In the genomic region with DNA sequence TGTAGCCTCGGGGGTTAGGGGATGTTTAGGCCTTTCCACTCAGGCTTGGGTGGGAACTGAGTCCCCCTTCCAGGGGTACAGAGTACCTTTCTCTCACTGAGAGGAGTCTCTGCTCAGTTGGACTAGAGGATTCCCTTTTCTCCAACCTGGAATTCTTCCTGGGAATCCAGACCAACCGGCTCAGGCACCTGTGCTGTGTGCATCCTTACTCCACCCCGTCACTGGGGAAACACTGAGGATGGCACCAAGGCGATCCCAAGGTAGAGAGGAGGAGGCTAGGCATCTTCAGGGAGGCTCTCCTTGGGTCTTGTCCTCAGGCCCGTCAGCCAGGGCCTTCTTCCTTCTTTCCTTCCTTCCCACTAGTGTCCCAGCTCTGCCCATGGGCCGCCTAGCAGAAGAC, we compare ENCODE assay signal across 26 cellular contexts. TPM values are rescaled to one million over a fixed set of nuclear protein-coding genes. Genes with fewer than 3 reads are reported as not detected.
DNase-seq lines count a peak whose midpoint lies in the region; ATAC-seq, FAIRE-seq and TF ChIP-seq lines count a peak whose summit lies in the region.
"Had no signal": no experiment of that assay in that cellular context is flagged by ENCODE, and none has a peak within 500 bp of the region (broad histone marks: within the 10 kb centered on the region; RNA-seq: fewer than 3 reads in every experiment).

No MANE protein-coding gene starts in this region.

- no peak overlapping the region for H3K4me3 ChIP-seq in HepG2 (replicated peaks in 1 of 3; ENCODE audit: insufficient read depth in 1 of 3, low read depth in 2 of 3, low read length in 3 of 3)
- H3K4me3 ChIP-seq in right lobe of liver, result no peak overlapping the region
- H3K4me3 ChIP-seq: tibial artery had no signal

- ATAC-seq in HepG2, result no peak
- no peak for ATAC-seq in right lobe of liver
- peak; percentile 19 for ATAC-seq in foreskin keratinocyte
- no peak for ATAC-seq in GM18907 (IDR thresholded peaks at IDR 0.05; ENCODE audit: unreplicated experiment)
- ATAC-seq: activated naive CD8-positive, alpha-beta T cell treated with anti-CD3 and anti-CD28 coated beads, Interleukin-2, amount 50 U/mL, for 24 hours; natural killer cell; Panc1; stimulated activated naive CD8-positive, alpha-beta T cell treated with anti-CD3 and anti-CD28 coated beads, Interleukin-15, amount 100 ng/mL, for 72 hours had no signal

- 87% methylated on average over 6 of the region's 6 CpGs for WGBS in HepG2 (ENCODE audit: low lambda C conversion rate)
- no CpG with 5 or more reads among the region's 6 CpGs for WGBS in right lobe of liver (ENCODE audit: insufficient coverage, low coverage, low lambda C conversion rate, missing lambda C conversion rate)

- H3K27me3 ChIP-seq in HepG2 (ENCODE audit: control insufficient read depth in 1 of 2, insufficient read depth in 2 of 2, low read length in 2 of 2), result no peaks in the 10 kb centered on the region
- H3K27me3 ChIP-seq in right lobe of liver, result no peaks in the 10 kb centered on the region
- no peaks in the 10 kb centered on the region for H3K27me3 ChIP-seq in foreskin keratinocyte
- H3K27me3 ChIP-seq: tibial artery had no signal

- no peak overlapping the region for H3K4me2 ChIP-seq in HepG2 (ENCODE audit: low read depth, low read length)

- H3K9me3 ChIP-seq in HepG2 (ENCODE audit: low read length) (no peaks in the 10 kb centered on the region), right lobe of liver (no peaks in the 10 kb centered on the region)
- H3K9me3 ChIP-seq: tibial artery had no signal

- no peaks in the 10 kb centered on the region for H3K79me2 ChIP-seq in HepG2 (ENCODE audit: insufficient read depth, low read length)

- H3K27me3 Mint-ChIP-seq in type B pancreatic cell, result no peaks in the 10 kb centered on the region
- H3K27me3 Mint-ChIP-seq: activated naive CD8-positive, alpha-beta T cell treated with anti-CD3 and anti-CD28 coated beads, Interleukin-2, amount 50 U/mL, for 24 hours; CD4-positive, alpha-beta T cell; IgD-negative memory B cell; stimulated activated naive CD8-positive, alpha-beta T cell treated with anti-CD3 and anti-CD28 coated beads, Interleukin-15, amount 100 ng/mL, for 72 hours had no signal

- no peak for TF ChIP-seq RAD21 in HepG2 (CRISPR knock-in tag; IDR thresholded peaks at IDR 0.05)

- H3K9me3 Mint-ChIP-seq in type B pancreatic cell, result no peaks in the 10 kb centered on the region
- H3K9me3 Mint-ChIP-seq: activated naive CD8-positive, alpha-beta T cell treated with anti-CD3 and anti-CD28 coated beads, Interleukin-2, amount 50 U/mL, for 24 hours; CD4-positive, alpha-beta T cell; IgD-negative memory B cell; natural killer cell; stimulated activated naive CD8-positive, alpha-beta T cell treated with anti-CD3 and anti-CD28 coated beads, Interleukin-15, amount 100 ng/mL, for 72 hours; WTC11 had no signal

- DNase-seq in HepG2 (ENCODE audit: low spot score) (no peak), right lobe of liver (no peak), foreskin keratinocyte (no peak), type B pancreatic cell (ENCODE audit: extremely low spot score, unreplicated experiment) (no peak), NCI-H2171 treated with DMSO at 0.1 percent for 48 hours (lab: John Stamatoyannopoulos, UW) (no peak)
- DNase-seq: activated CD4-positive, alpha-beta T cell treated with anti-CD3 and anti-CD28 coated beads, Interleukin-2, amount 50 U/mL, for 1 hour; activated naive CD8-positive, alpha-beta T cell treated with anti-CD3 and anti-CD28 coated beads, Interleukin-2, amount 50 U/mL, for 24 hours; activated T-cell treated with anti-CD3 and anti-CD28 coated beads, Interleukin-2, amount 50 U/mL, for 48 hours; CD4-positive, alpha-beta T cell; DMS 273 treated with DMSO at 0.1 percent for 48 hours; GOT3; natural killer cell; NCI-H1048; NCI-H187 treated with DMSO at 0.1 percent for 48 hours; NCI-H524 treated with DMSO at 0.1 percent for 48 hours; SIG-M5; stimulated activated CD8-positive, alpha-beta memory T cell treated with anti-CD3 and anti-CD28 coated beads, Interleukin-4, amount 100 ng/mL, for 48 hours; stimulated activated naive CD8-positive, alpha-beta T cell treated with anti-CD3 and anti-CD28 coated beads, Interleukin-15, amount 100 ng/mL, for 72 hours; SW 1271; T1000 had no signal

- H3K4me1 ChIP-seq in HepG2 (ENCODE audit: insufficient read depth, low read length) (peaks cover 13% of the 10 kb centered on the region), right lobe of liver (no peaks in the 10 kb centered on the region), foreskin keratinocyte (peaks cover 15% of the 10 kb centered on the region)

- in situ Hi-C loops in HepG2 (cut with HindIII; ENCODE audit: extremely low pct_ligation_motif_present, low pct_unique_long_range_greater_than_20kb), result no loop called here

- H3K36me3 ChIP-seq in HepG2 (replicated peaks in 1 of 2; ENCODE audit: control insufficient read depth in 1 of 2, insufficient read depth in 2 of 2, low read length in 2 of 2) (peaks cover 19 to 33% of the 10 kb centered on the region in 2 experiments; a peak in 4 of 5 replicates), right lobe of liver (peaks cover 0 to 20% (median 5%) of the 10 kb centered on the region in 4 donors)

- no peaks in the 10 kb centered on the region for H4K20me1 ChIP-seq in HepG2 (ENCODE audit: insufficient read depth, low read length)

- no peak overlapping the region for H3K27ac ChIP-seq in HepG2 (ENCODE audit: extremely low read length, insufficient read depth, low read length)
- no peak overlapping the region for H3K27ac ChIP-seq in right lobe of liver
- no peak overlapping the region for H3K27ac ChIP-seq in foreskin keratinocyte
- H3K27ac ChIP-seq: tibial artery had no signal

- peaks cover 4% of the 10 kb centered on the region for H3K36me3 Mint-ChIP-seq in type B pancreatic cell

- no peak for TF ChIP-seq EP300 in HepG2 (IDR thresholded peaks at IDR 0.05; ENCODE audit: low read depth in 2 of 2, low read length in 2 of 2)
- no peak for TF ChIP-seq EP300 in HepG2 (CRISPR knock-in tag; IDR thresholded peaks at IDR 0.05; ENCODE audit: borderline replicate concordance)

- peak overlapping the region; percentile 5; the same call in 1 of the 2 replicates for H3K9ac ChIP-seq in HepG2 (ENCODE audit: insufficient read depth, low read depth, low read length)

- H3K4me3 Mint-ChIP-seq in type B pancreatic cell, result no peak overlapping the region
- H3K4me3 Mint-ChIP-seq: activated naive CD8-positive, alpha-beta T cell treated with anti-CD3 and anti-CD28 coated beads, Interleukin-2, amount 50 U/mL, for 24 hours; CD4-positive, alpha-beta T cell; natural killer cell; stimulated activated naive CD8-positive, alpha-beta T cell treated with anti-CD3 and anti-CD28 coated beads, Interleukin-15, amount 100 ng/mL, for 72 hours; WTC11 had no signal

- peaks cover 3% of the 10 kb centered on the region for H3K4me1 Mint-ChIP-seq in type B pancreatic cell (ENCODE audit: unreplicated experiment)
- H3K4me1 Mint-ChIP-seq: activated naive CD8-positive, alpha-beta T cell treated with anti-CD3 and anti-CD28 coated beads, Interleukin-2, amount 50 U/mL, for 24 hours; stimulated activated naive CD8-positive, alpha-beta T cell treated with anti-CD3 and anti-CD28 coated beads, Interleukin-15, amount 100 ng/mL, for 72 hours; WTC11 had no signal

- intact Hi-C loops in HepG2 (cut with micrococcal nuclease; ENCODE audit: unreplicated experiment) (no loop called here), right lobe of liver (cut with DNase I) (no loop called here)

- CTCF ChIA-PET in HepG2 (lab: Yijun Ruan, JAX; ENCODE audit: low intra/inter-chr PET ratio, low total read pairs), result no interaction called here

- BruUV-seq in HepG2 (replicated peaks; lab: Mats Ljungman, UMichigan), result no TSS peak

- POLR2A ChIA-PET in HepG2 (lab: Yijun Ruan, JAX), result interaction anchor here (1.6 to 16.5 kb wide), 3 partner anchors 12 to 44 kb away, joined by 7 to 435 read pairs (median 23); a partner anchor contains a TSS

- no peak overlapping the region for H2AFZ ChIP-seq in HepG2 (ENCODE audit: low read length)

- TF ChIP-seq CTCF in HepG2 (CRISPR knock-in tag; IDR thresholded peaks at IDR 0.05), result no peak
- no peak for TF ChIP-seq CTCF in right lobe of liver (IDR thresholded peaks at IDR 0.05)
- TF ChIP-seq CTCF in foreskin keratinocyte (conservative IDR thresholded peaks at IDR 0.05), result no peak
- no peak for TF ChIP-seq CTCF in type B pancreatic cell (conservative IDR thresholded peaks at IDR 0.05)

- H3K27ac Mint-ChIP-seq in type B pancreatic cell, result peak overlapping the region; percentile 86
- H3K27ac Mint-ChIP-seq: activated naive CD8-positive, alpha-beta T cell treated with anti-CD3 and anti-CD28 coated beads, Interleukin-2, amount 50 U/mL, for 24 hours; CD4-positive, alpha-beta T cell; natural killer cell; WTC11 had no signal

- no peak for TF ChIP-seq POLR2A in HepG2 (IDR thresholded peaks at IDR 0.05; ENCODE audit: insufficient read depth in 1 of 2, low read depth in 2 of 2, low read length in 2 of 2)
- no peak for TF ChIP-seq POLR2A in right lobe of liver (IDR thresholded peaks at IDR 0.05)

- no peak for FAIRE-seq in HepG2 (lab: Jason Lieb, UNC)
- FAIRE-seq: endometrium had no signal

RNA-seq across cellular contexts. Expression of a gene that starts 0.9 kb away (rescaled TPM):
- total RNA-seq in HepG2 (2016; rRNA removed; fragmentation: Illumina TruSeq; extraction: Trizol), result 1.9 and 3.2 TPM in 2 replicates
- 2.0 and 2.8 TPM in 2 replicates for total RNA-seq in HepG2 (2016; cell fraction: cytosol; rRNA removed; fragmentation: Illumina TruSeq; extraction: Trizol; ENCODE audit: low read depth)
- total RNA-seq in HepG2 (2016; cell fraction: insoluble cytoplasmic fraction; rRNA removed; fragmentation: Illumina TruSeq; extraction: Trizol), result 0.86 and 4.5 TPM in 2 replicates
- total RNA-seq in HepG2 (2016; cell fraction: membrane; rRNA removed; fragmentation: Illumina TruSeq; extraction: Trizol), result 2.8 and 3.2 TPM in 2 replicates
- total RNA-seq in HepG2 (2016; cell fraction: nucleus; rRNA removed; fragmentation: Illumina TruSeq; extraction: Trizol), result 5.9 and 9.4 TPM in 2 replicates
- polyA plus RNA-seq in HepG2 (2011; rRNA removed), result 9.5 and 10.6 TPM in 2 replicates
- 2.8 and 4.4 TPM in 2 replicates for polyA plus RNA-seq in HepG2 (2011; cell fraction: cytosol; rRNA removed)
- 70.4 and 118 TPM in 2 replicates for polyA plus RNA-seq in HepG2 (2011; cell fraction: nucleus; rRNA removed)
- 5.0 and 6.8 TPM in 2 replicates for polyA plus RNA-seq in HepG2 (2012)
- 1.5 and 2.0 TPM in 2 replicates for polyA plus RNA-seq in HepG2 (2016; cell fraction: cytosol; fragmentation: Illumina TruSeq; extraction: Trizol; ENCODE audit: low read depth)
- 1.4 and 1.7 TPM in 2 replicates for polyA plus RNA-seq in HepG2 (2016; cell fraction: insoluble cytoplasmic fraction; fragmentation: Illumina TruSeq; extraction: Trizol; ENCODE audit: low read depth)
- 1.9 and 2.6 TPM in 2 replicates for polyA plus RNA-seq in HepG2 (2016; cell fraction: membrane; fragmentation: Illumina TruSeq; extraction: Trizol; ENCODE audit: low read depth)
- polyA plus RNA-seq in HepG2 (2016; cell fraction: nucleus; fragmentation: Illumina TruSeq; extraction: Trizol; ENCODE audit: insufficient read depth, low read depth), result 19.1 and 23.5 TPM in 2 replicates
- 10.5 and 15.8 TPM in 2 replicates for polyA minus RNA-seq in HepG2 (2011; rRNA and poly(A)+ RNA removed; ENCODE audit: low replicate concordance)
- polyA minus RNA-seq in HepG2 (2011; cell fraction: cytosol; rRNA and poly(A)+ RNA removed), result 1.6 TPM in 1 of 2 replicates, not detected in the other
- 19.0 and 26.3 TPM in 2 replicates for polyA minus RNA-seq in HepG2 (2011; cell fraction: nucleus; rRNA and poly(A)+ RNA removed)
- 1 to 10 TPM in 2 of 6 experiments, under 1 TPM in 4; 0.37 to 1.9 (median 0.77) TPM for total RNA-seq in right lobe of liver
- total RNA-seq in foreskin keratinocyte, result 4.3 and 5.9 TPM in 2 replicates
- polyA plus RNA-seq in foreskin keratinocyte, result 4.4 and 7.4 TPM in 2 replicates
- 10.1 and 16.6 TPM in 2 replicates for total RNA-seq in type B pancreatic cell (ENCODE audit: low replicate concordance)
- polyA plus RNA-seq: IgD-negative memory B cell had no signal

RNA-seq across cellular contexts. Expression of a gene that starts 7.5 kb away (rescaled TPM):
- total RNA-seq in HepG2 (2016; rRNA removed; fragmentation: Illumina TruSeq; extraction: Trizol) (31.2 and 57.9 TPM in 2 replicates), right lobe of liver (10 to 100 TPM; 11.5 to 28.3 (median 15.2) TPM), foreskin keratinocyte (35.1 and 40.1 TPM in 2 replicates), type B pancreatic cell (ENCODE audit: low replicate concordance) (31.1 and 39.2 TPM in 2 replicates)
- total RNA-seq in HepG2 (2016; cell fraction: cytosol; rRNA removed; fragmentation: Illumina TruSeq; extraction: Trizol; ENCODE audit: low read depth), result 53.1 and 55.5 TPM in 2 replicates
- 28.7 and 55.2 TPM in 2 replicates for total RNA-seq in HepG2 (2016; cell fraction: insoluble cytoplasmic fraction; rRNA removed; fragmentation: Illumina TruSeq; extraction: Trizol)
- total RNA-seq in HepG2 (2016; cell fraction: membrane; rRNA removed; fragmentation: Illumina TruSeq; extraction: Trizol), result 39.6 and 50.8 TPM in 2 replicates
- 73.3 and 76.1 TPM in 2 replicates for total RNA-seq in HepG2 (2016; cell fraction: nucleus; rRNA removed; fragmentation: Illumina TruSeq; extraction: Trizol)
- polyA plus RNA-seq in HepG2 (2011; rRNA removed) (90.8 and 111 TPM in 2 replicates), foreskin keratinocyte (34.1 and 37.7 TPM in 2 replicates)
- polyA plus RNA-seq in HepG2 (2011; cell fraction: cytosol; rRNA removed), result 39.6 and 61.4 TPM in 2 replicates
- polyA plus RNA-seq in HepG2 (2011; cell fraction: nucleus; rRNA removed), result 727 and 889 TPM in 2 replicates
- 57.8 and 65.9 TPM in 2 replicates for polyA plus RNA-seq in HepG2 (2012)
- 23.3 and 25.5 TPM in 2 replicates for polyA plus RNA-seq in HepG2 (2016; cell fraction: cytosol; fragmentation: Illumina TruSeq; extraction: Trizol; ENCODE audit: low read depth)
- polyA plus RNA-seq in HepG2 (2016; cell fraction: insoluble cytoplasmic fraction; fragmentation: Illumina TruSeq; extraction: Trizol; ENCODE audit: low read depth), result 26.2 and 35.5 TPM in 2 replicates
- 26.4 and 35.2 TPM in 2 replicates for polyA plus RNA-seq in HepG2 (2016; cell fraction: membrane; fragmentation: Illumina TruSeq; extraction: Trizol; ENCODE audit: low read depth)
- polyA plus RNA-seq in HepG2 (2016; cell fraction: nucleus; fragmentation: Illumina TruSeq; extraction: Trizol; ENCODE audit: insufficient read depth, low read depth), result 187 and 194 TPM in 2 replicates
- polyA minus RNA-seq in HepG2 (2011; rRNA and poly(A)+ RNA removed; ENCODE audit: low replicate concordance), result 110 and 204 TPM in 2 replicates
- polyA minus RNA-seq in HepG2 (2011; cell fraction: cytosol; rRNA and poly(A)+ RNA removed), result 28.8 and 31.7 TPM in 2 replicates
- polyA minus RNA-seq in HepG2 (2011; cell fraction: nucleus; rRNA and poly(A)+ RNA removed), result 149 and 154 TPM in 2 replicates

RNA-seq across cellular contexts. Expression of a gene that starts 21.4 kb away (rescaled TPM):
- total RNA-seq in HepG2 (2016; rRNA removed; fragmentation: Illumina TruSeq; extraction: Trizol), result 73.5 and 73.7 TPM in 2 replicates
- 13.7 and 18.4 TPM in 2 replicates for total RNA-seq in HepG2 (2016; cell fraction: cytosol; rRNA removed; fragmentation: Illumina TruSeq; extraction: Trizol; ENCODE audit: low read depth)
- 68.8 and 73.9 TPM in 2 replicates for total RNA-seq in HepG2 (2016; cell fraction: insoluble cytoplasmic fraction; rRNA removed; fragmentation: Illumina TruSeq; extraction: Trizol)
- 41.9 and 48.5 TPM in 2 replicates for total RNA-seq in HepG2 (2016; cell fraction: membrane; rRNA removed; fragmentation: Illumina TruSeq; extraction: Trizol)
- 48.8 and 53.9 TPM in 2 replicates for total RNA-seq in HepG2 (2016; cell fraction: nucleus; rRNA removed; fragmentation: Illumina TruSeq; extraction: Trizol)
- 52.0 and 59.8 TPM in 2 replicates for polyA plus RNA-seq in HepG2 (2011; rRNA removed)
- polyA plus RNA-seq in HepG2 (2011; cell fraction: cytosol; rRNA removed), result 32.2 and 34.7 TPM in 2 replicates
- polyA plus RNA-seq in HepG2 (2011; cell fraction: nucleus; rRNA removed), result 73.2 and 83.2 TPM in 2 replicates
- polyA plus RNA-seq in HepG2 (2012), result 36.1 and 60.0 TPM in 2 replicates
- 10.3 and 11.1 TPM in 2 replicates for polyA plus RNA-seq in HepG2 (2016; cell fraction: cytosol; fragmentation: Illumina TruSeq; extraction: Trizol; ENCODE audit: low read depth)
- polyA plus RNA-seq in HepG2 (2016; cell fraction: insoluble cytoplasmic fraction; fragmentation: Illumina TruSeq; extraction: Trizol; ENCODE audit: low read depth), result 65.8 and 69.3 TPM in 2 replicates
- 26.7 and 30.0 TPM in 2 replicates for polyA plus RNA-seq in HepG2 (2016; cell fraction: membrane; fragmentation: Illumina TruSeq; extraction: Trizol; ENCODE audit: low read depth)
- polyA plus RNA-seq in HepG2 (2016; cell fraction: nucleus; fragmentation: Illumina TruSeq; extraction: Trizol; ENCODE audit: insufficient read depth, low read depth), result 53.3 and 55.1 TPM in 2 replicates
- polyA minus RNA-seq in HepG2 (2011; rRNA and poly(A)+ RNA removed; ENCODE audit: low replicate concordance), result 36.9 and 44.7 TPM in 2 replicates
- 25.1 and 30.9 TPM in 2 replicates for polyA minus RNA-seq in HepG2 (2011; cell fraction: cytosol; rRNA and poly(A)+ RNA removed)
- polyA minus RNA-seq in HepG2 (2011; cell fraction: nucleus; rRNA and poly(A)+ RNA removed), result 82.3 and 93.4 TPM in 2 replicates
- 10 to 100 TPM; 13.4 to 28.1 (median 24.1) TPM for total RNA-seq in right lobe of liver
- 40.5 and 43.5 TPM in 2 replicates for total RNA-seq in foreskin keratinocyte
- 36.7 and 38.7 TPM in 2 replicates for polyA plus RNA-seq in foreskin keratinocyte
- 41.0 and 58.6 TPM in 2 replicates for total RNA-seq in type B pancreatic cell (ENCODE audit: low replicate concordance)

RNA-seq across cellular contexts. Expression of a gene that starts 31.1 kb away (rescaled TPM):
- total RNA-seq in HepG2 (2016; rRNA removed; fragmentation: Illumina TruSeq; extraction: Trizol) (273 and 345 TPM in 2 replicates), right lobe of liver (10 to 100 TPM; 26.2 to 40.2 (median 34.2) TPM), foreskin keratinocyte (72.3 and 77.2 TPM in 2 replicates), type B pancreatic cell (ENCODE audit: low replicate concordance) (53.6 and 66.6 TPM in 2 replicates)
- 151 and 152 TPM in 2 replicates for total RNA-seq in HepG2 (2016; cell fraction: cytosol; rRNA removed; fragmentation: Illumina TruSeq; extraction: Trizol; ENCODE audit: low read depth)
- total RNA-seq in HepG2 (2016; cell fraction: insoluble cytoplasmic fraction; rRNA removed; fragmentation: Illumina TruSeq; extraction: Trizol), result 269 and 346 TPM in 2 replicates
- total RNA-seq in HepG2 (2016; cell fraction: membrane; rRNA removed; fragmentation: Illumina TruSeq; extraction: Trizol), result 294 and 315 TPM in 2 replicates
- total RNA-seq in HepG2 (2016; cell fraction: nucleus; rRNA removed; fragmentation: Illumina TruSeq; extraction: Trizol), result 141 and 150 TPM in 2 replicates
- polyA plus RNA-seq in HepG2 (2011; rRNA removed) (185 and 210 TPM in 2 replicates), foreskin keratinocyte (59.1 and 71.7 TPM in 2 replicates)
- 161 and 177 TPM in 2 replicates for polyA plus RNA-seq in HepG2 (2011; cell fraction: cytosol; rRNA removed)
- polyA plus RNA-seq in HepG2 (2011; cell fraction: nucleus; rRNA removed), result 147 and 170 TPM in 2 replicates
- 162 and 212 TPM in 2 replicates for polyA plus RNA-seq in HepG2 (2012)
- polyA plus RNA-seq in HepG2 (2016; cell fraction: cytosol; fragmentation: Illumina TruSeq; extraction: Trizol; ENCODE audit: low read depth), result 118 and 119 TPM in 2 replicates
- 260 and 276 TPM in 2 replicates for polyA plus RNA-seq in HepG2 (2016; cell fraction: insoluble cytoplasmic fraction; fragmentation: Illumina TruSeq; extraction: Trizol; ENCODE audit: low read depth)
- polyA plus RNA-seq in HepG2 (2016; cell fraction: membrane; fragmentation: Illumina TruSeq; extraction: Trizol; ENCODE audit: low read depth), result 194 and 205 TPM in 2 replicates
- polyA plus RNA-seq in HepG2 (2016; cell fraction: nucleus; fragmentation: Illumina TruSeq; extraction: Trizol; ENCODE audit: insufficient read depth, low read depth), result 151 and 154 TPM in 2 replicates
- polyA minus RNA-seq in HepG2 (2011; rRNA and poly(A)+ RNA removed; ENCODE audit: low replicate concordance), result 58.4 and 179 TPM in 2 replicates
- polyA minus RNA-seq in HepG2 (2011; cell fraction: cytosol; rRNA and poly(A)+ RNA removed), result 65.5 and 85.5 TPM in 2 replicates
- 138 and 175 TPM in 2 replicates for polyA minus RNA-seq in HepG2 (2011; cell fraction: nucleus; rRNA and poly(A)+ RNA removed)

RNA-seq across cellular contexts. Expression of a gene that starts 31.7 kb away (rescaled TPM):
- total RNA-seq in HepG2 (2016; rRNA removed; fragmentation: Illumina TruSeq; extraction: Trizol), result 713 and 818 TPM in 2 replicates
- 394 and 546 TPM in 2 replicates for total RNA-seq in HepG2 (2016; cell fraction: cytosol; rRNA removed; fragmentation: Illumina TruSeq; extraction: Trizol; ENCODE audit: low read depth)
- 727 and 841 TPM in 2 replicates for total RNA-seq in HepG2 (2016; cell fraction: insoluble cytoplasmic fraction; rRNA removed; fragmentation: Illumina TruSeq; extraction: Trizol)
- 518 and 609 TPM in 2 replicates for total RNA-seq in HepG2 (2016; cell fraction: membrane; rRNA removed; fragmentation: Illumina TruSeq; extraction: Trizol)
- 243 and 273 TPM in 2 replicates for total RNA-seq in HepG2 (2016; cell fraction: nucleus; rRNA removed; fragmentation: Illumina TruSeq; extraction: Trizol)
- 473 and 535 TPM in 2 replicates for polyA plus RNA-seq in HepG2 (2011; rRNA removed)
- polyA plus RNA-seq in HepG2 (2011; cell fraction: cytosol; rRNA removed), result 355 and 455 TPM in 2 replicates
- polyA plus RNA-seq in HepG2 (2011; cell fraction: nucleus; rRNA removed), result 126 and 158 TPM in 2 replicates
- 433 and 508 TPM in 2 replicates for polyA plus RNA-seq in HepG2 (2012)
- polyA plus RNA-seq in HepG2 (2016; cell fraction: cytosol; fragmentation: Illumina TruSeq; extraction: Trizol; ENCODE audit: low read depth), result 449 and 646 TPM in 2 replicates
- 889 and 948 TPM in 2 replicates for polyA plus RNA-seq in HepG2 (2016; cell fraction: insoluble cytoplasmic fraction; fragmentation: Illumina TruSeq; extraction: Trizol; ENCODE audit: low read depth)
- polyA plus RNA-seq in HepG2 (2016; cell fraction: membrane; fragmentation: Illumina TruSeq; extraction: Trizol; ENCODE audit: low read depth), result 521 and 635 TPM in 2 replicates
- 510 and 513 TPM in 2 replicates for polyA plus RNA-seq in HepG2 (2016; cell fraction: nucleus; fragmentation: Illumina TruSeq; extraction: Trizol; ENCODE audit: insufficient read depth, low read depth)
- polyA minus RNA-seq in HepG2 (2011; rRNA and poly(A)+ RNA removed; ENCODE audit: low replicate concordance), result 166 and 230 TPM in 2 replicates
- 89.3 and 98.3 TPM in 2 replicates for polyA minus RNA-seq in HepG2 (2011; cell fraction: cytosol; rRNA and poly(A)+ RNA removed)
- 88.1 and 108 TPM in 2 replicates for polyA minus RNA-seq in HepG2 (2011; cell fraction: nucleus; rRNA and poly(A)+ RNA removed)
- 10 to 100 TPM; 60.0 to 72.9 (median 68.7) TPM for total RNA-seq in right lobe of liver
- total RNA-seq in foreskin keratinocyte, result 441 and 445 TPM in 2 replicates
- 657 and 667 TPM in 2 replicates for polyA plus RNA-seq in foreskin keratinocyte
- total RNA-seq in type B pancreatic cell (ENCODE audit: low replicate concordance), result 158 and 161 TPM in 2 replicates
